In the genomic region with DNA sequence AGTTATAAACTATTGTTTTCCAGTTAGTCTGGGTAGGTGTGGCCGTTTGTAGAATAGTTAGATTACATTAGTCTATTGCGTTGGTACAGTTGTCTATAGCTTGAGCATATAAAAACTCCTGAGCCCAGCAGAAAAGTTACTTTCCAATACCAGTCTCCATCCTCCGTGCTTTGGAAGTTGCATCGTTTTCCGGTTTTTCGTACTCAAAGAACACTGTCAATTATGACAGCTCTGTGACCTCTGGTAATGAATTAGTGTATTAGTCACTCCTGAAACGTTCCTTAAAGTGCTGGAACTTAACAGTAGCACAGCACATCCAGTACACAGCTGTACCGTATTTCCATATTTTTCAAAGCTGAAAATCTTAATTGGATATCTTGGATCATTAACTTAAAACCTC, we compare ENCODE assay signal across 8 cellular contexts. TPM values are rescaled to one million over a fixed set of nuclear protein-coding genes. Genes with fewer than 3 reads are reported as not detected.
DNase-seq lines count a peak whose midpoint lies in the region; ATAC-seq and TF ChIP-seq lines count a peak whose summit lies in the region.

No MANE protein-coding gene starts in this region.

- H3K4me3 ChIP-seq in HFF-Myc (replicated peaks; ENCODE audit: low read depth, low read length) = peak overlapping the region; percentile 75
- H3K4me3 ChIP-seq in astrocyte of the cerebellum (ENCODE audit: low read depth, low read length) = peak overlapping the region; percentile 72
- H3K4me3 ChIP-seq in kidney epithelial cell (ENCODE audit: low read depth, low read length) = peak overlapping the region; percentile 87
- peak overlapping the region; percentile 99 for H3K4me3 ChIP-seq in suprapubic skin

- H3K27me3 ChIP-seq in kidney epithelial cell (ENCODE audit: control insufficient read depth, insufficient read depth, low read length) (no peaks in the 10 kb centered on the region), suprapubic skin (no peaks in the 10 kb centered on the region)

- peak; percentile 23 for DNase-seq in ACHN
- DNase-seq in HFF-Myc (ENCODE audit: extremely low read depth, low read depth) = no peak
- DNase-seq in astrocyte of the cerebellum (ENCODE audit: low read depth) = peak; percentile 6
- peak; percentile 14 for DNase-seq in kidney epithelial cell (ENCODE audit: low read depth)
- no peak for DNase-seq in suprapubic skin (ENCODE audit: low spot score in 2 of 2)
- DNase-seq in mesenteric fat pad (ENCODE audit: low spot score) = no peak

- ATAC-seq in HG03520 (IDR thresholded peaks at IDR 0.05; ENCODE audit: unreplicated experiment) (no peak), HG03196 (IDR thresholded peaks at IDR 0.05; ENCODE audit: unreplicated experiment) (no peak)

- H3K9me3 ChIP-seq in suprapubic skin = no peaks in the 10 kb centered on the region

- H3K27ac ChIP-seq in suprapubic skin = peak overlapping the region; percentile 95

- 1% methylated on average over 8 of the region's 8 CpGs for WGBS in suprapubic skin

- TF ChIP-seq CTCF in HFF-Myc (IDR thresholded peaks at IDR 0.05; ENCODE audit: low read depth, low read length, missing control alignments) (no peak), astrocyte of the cerebellum (IDR thresholded peaks at IDR 0.05; ENCODE audit: low read depth, low read length, missing control alignments) (no peak), kidney epithelial cell (IDR thresholded peaks at IDR 0.05; ENCODE audit: insufficient read depth, low read length, poor library complexity, severe bottlenecking) (no peak), suprapubic skin (IDR thresholded peaks at IDR 0.05) (no peak)

- no peak for TF ChIP-seq POLR2A in suprapubic skin (IDR thresholded peaks at IDR 0.05)

- peaks cover 32% of the 10 kb centered on the region for H3K4me1 ChIP-seq in suprapubic skin

- H3K36me3 ChIP-seq in kidney epithelial cell (ENCODE audit: control insufficient read depth, insufficient read depth, low read length) = no peaks in the 10 kb centered on the region
- H3K36me3 ChIP-seq in suprapubic skin = no peaks in the 10 kb centered on the region

- no peak for TF ChIP-seq EP300 in suprapubic skin (IDR thresholded peaks at IDR 0.05)

- in situ Hi-C loops in ACHN (cut with HindIII; ENCODE audit: low pct_ligation_motif_present, low pct_unique_long_range_greater_than_20kb, low sequenced_read_pairs) = no loop called here
- in situ Hi-C loops in astrocyte of the cerebellum (cut with HindIII; ENCODE audit: low sequenced_read_pairs) = no loop called here

RNA-seq across cellular contexts. Expression of gene MSANTD2, which starts 0.8 kb away (rescaled TPM):
- total RNA-seq in kidney epithelial cell (8.0 and 16.0 TPM in 2 replicates), suprapubic skin (10 to 100 TPM in 2 of 4 donors, 1 to 10 TPM in 2; 5.5 to 42.5 (median 11.7) TPM), mesenteric fat pad (11.3 TPM)

RNA-seq across cellular contexts. Expression of gene ESAM, which starts 38.9 kb away (rescaled TPM):
- total RNA-seq in kidney epithelial cell (10.3 and 10.4 TPM in 2 replicates), suprapubic skin (10 to 100 TPM; 11.0 to 26.5 (median 15.6) TPM), mesenteric fat pad (84.0 TPM)

RNA-seq across cellular contexts. Expression of gene VSIG2, which starts 49.0 kb away (rescaled TPM):
- total RNA-seq in kidney epithelial cell (0.50 TPM in 1 of 2 replicates, not detected in the other), suprapubic skin (1 to 10 TPM in 3 of 4 donors, under 1 TPM in 1; 0.60 to 3.3 (median 1.7) TPM), mesenteric fat pad (2.0 TPM)

Comparison
In these comparisons a context has a peak if more than half of its experiments do, and no peak if none do; other contexts are left out.
1. DNase-seq: peak in ACHN (single experiment), astrocyte of the cerebellum (single experiment) and kidney epithelial cell (single experiment); none in HFF-Myc (single experiment), suprapubic skin (0 of 2) and mesenteric fat pad (single experiment).
2. Peak in every context shown above with its lines, with median percentiles within 50 percentile points of each other: H3K4me3 ChIP-seq.